Comparison of ENCODE assay signal across 8 cellular contexts in genomic region chr11:72102631-72102945, GRCh38. TPM values are rescaled to one million over a fixed set of nuclear protein-coding genes. Genes with fewer than 3 reads are reported as not detected.
DNase-seq lines count a peak whose midpoint lies in the region.

No MANE protein-coding gene starts in this region.

- H3K4me3 ChIP-seq in iPS-20b (ENCODE audit: low read length) = peak overlapping the region; percentile 94

- peaks cover 37% of the 10 kb centered on the region for H3K4me1 Mint-ChIP-seq in T-helper 1 cell treated with Interleukin-12 subunit alpha and Interleukin-12 subunit beta and Interleukin-4 antibody, amounts not matched to agents 30 μg/mL and 1 μg/mL, for 36 hours (ENCODE audit: low read depth)
- peaks cover 32% of the 10 kb centered on the region for H3K4me1 Mint-ChIP-seq in activated T-helper 2 cell treated with anti-CD3 and anti-CD28 coated beads, Interferon-gamma antibody, Interleukin-2, Interleukin-4, amounts not matched to agents 10 μg/mL and 5 μg/mL and 100 μg/mL, durations not matched to agents 14 hours and 24 hours and 36 hours (ENCODE audit: low read depth)

- no peak for DNase-seq in T-helper 1 cell
- no peak for DNase-seq in activated T-helper 2 cell treated with anti-CD3 and anti-CD28 coated beads, Interferon-gamma antibody, Interleukin-2, Interleukin-4, amounts not matched to agents 10 μg/mL and 5 μg/mL and 100 μg/mL, durations not matched to agents 14 hours and 24 hours and 36 hours (ENCODE audit: low spot score)
- DNase-seq in DMS53 treated with DMSO at 0.1 percent for 48 hours (lab: John Stamatoyannopoulos, UW; ENCODE audit: unreplicated experiment) = no peak
- no peak for DNase-seq in SK-N-DZ (ENCODE audit: low spot score)
- no peak for DNase-seq in COLO668 (lab: John Stamatoyannopoulos, UW; ENCODE audit: unreplicated experiment)

- H3K27ac ChIP-seq in iPS-20b (ENCODE audit: low read length) = peak overlapping the region; percentile 94
- H3K27ac ChIP-seq in temporal lobe (ENCODE audit: low read depth, low read length) = peak overlapping the region; percentile 69

- H3K4me1 ChIP-seq in iPS-20b (ENCODE audit: insufficient read depth, low read length) = peaks cover 9% of the 10 kb centered on the region

- H3K9me3 Mint-ChIP-seq in T-helper 1 cell treated with Interleukin-12 subunit alpha and Interleukin-12 subunit beta and Interleukin-4 antibody, amounts not matched to agents 30 μg/mL and 1 μg/mL, for 36 hours = no peaks in the 10 kb centered on the region
- H3K9me3 Mint-ChIP-seq in activated T-helper 2 cell treated with anti-CD3 and anti-CD28 coated beads, Interferon-gamma antibody, Interleukin-2, Interleukin-4, amounts not matched to agents 10 μg/mL and 5 μg/mL and 100 μg/mL, durations not matched to agents 14 hours and 24 hours and 36 hours = no peaks in the 10 kb centered on the region

- H3K27me3 Mint-ChIP-seq in T-helper 1 cell treated with Interleukin-12 subunit alpha and Interleukin-12 subunit beta and Interleukin-4 antibody, amounts not matched to agents 30 μg/mL and 1 μg/mL, for 36 hours (ENCODE audit: low read depth) = no peaks in the 10 kb centered on the region
- H3K27me3 Mint-ChIP-seq in activated T-helper 2 cell treated with anti-CD3 and anti-CD28 coated beads, Interferon-gamma antibody, Interleukin-2, Interleukin-4, amounts not matched to agents 10 μg/mL and 5 μg/mL and 100 μg/mL, durations not matched to agents 14 hours and 24 hours and 36 hours (ENCODE audit: low read depth) = no peaks in the 10 kb centered on the region

- H3K27ac Mint-ChIP-seq in T-helper 1 cell treated with Interleukin-12 subunit alpha and Interleukin-12 subunit beta and Interleukin-4 antibody, amounts not matched to agents 30 μg/mL and 1 μg/mL, for 36 hours = peak overlapping the region; percentile 89
- peak overlapping the region; percentile 96 for H3K27ac Mint-ChIP-seq in activated T-helper 2 cell treated with anti-CD3 and anti-CD28 coated beads, Interferon-gamma antibody, Interleukin-2, Interleukin-4, amounts not matched to agents 10 μg/mL and 5 μg/mL and 100 μg/mL, durations not matched to agents 14 hours and 24 hours and 36 hours

- H3K9me3 ChIP-seq in iPS-20b (ENCODE audit: insufficient read depth, low read depth, low read length) = no peaks in the 10 kb centered on the region

- peaks cover 23% of the 10 kb centered on the region for H3K36me3 Mint-ChIP-seq in T-helper 1 cell treated with Interleukin-12 subunit alpha and Interleukin-12 subunit beta and Interleukin-4 antibody, amounts not matched to agents 30 μg/mL and 1 μg/mL, for 36 hours (ENCODE audit: low read depth)
- H3K36me3 Mint-ChIP-seq in activated T-helper 2 cell treated with anti-CD3 and anti-CD28 coated beads, Interferon-gamma antibody, Interleukin-2, Interleukin-4, amounts not matched to agents 10 μg/mL and 5 μg/mL and 100 μg/mL, durations not matched to agents 14 hours and 24 hours and 36 hours (ENCODE audit: low read depth) = peaks cover 42% of the 10 kb centered on the region

- H3K36me3 ChIP-seq in iPS-20b (ENCODE audit: insufficient read depth, low read depth, low read length) = peaks cover 40% of the 10 kb centered on the region

- peak overlapping the region; percentile 100 for H3K9ac ChIP-seq in iPS-20b (ENCODE audit: low read depth, low read length)

- H3K4me3 Mint-ChIP-seq in T-helper 1 cell treated with Interleukin-12 subunit alpha and Interleukin-12 subunit beta and Interleukin-4 antibody, amounts not matched to agents 30 μg/mL and 1 μg/mL, for 36 hours = peak overlapping the region; percentile 96
- H3K4me3 Mint-ChIP-seq in activated T-helper 2 cell treated with anti-CD3 and anti-CD28 coated beads, Interferon-gamma antibody, Interleukin-2, Interleukin-4, amounts not matched to agents 10 μg/mL and 5 μg/mL and 100 μg/mL, durations not matched to agents 14 hours and 24 hours and 36 hours (ENCODE audit: low read depth) = peak overlapping the region; percentile 95

- intact Hi-C loops in activated T-helper 2 cell treated with anti-CD3 and anti-CD28 coated beads, Interferon-gamma antibody, Interleukin-2, Interleukin-4, amounts not matched to agents 10 μg/mL and 5 μg/mL and 100 μg/mL, durations not matched to agents 14 hours and 24 hours and 36 hours (cut with micrococcal nuclease) = loop anchor here (2.0 kb wide), 3 partner anchors 38 to 122 kb away; partner anchors contain the start of gene INPPL1

- no peaks in the 10 kb centered on the region for H3K27me3 ChIP-seq in iPS-20b (ENCODE audit: insufficient read depth, low read length)

RNA-seq across cellular contexts. Expression of gene LAMTOR1, which starts 0.5 kb away (rescaled TPM):
- total RNA-seq in activated T-helper 2 cell treated with anti-CD3 and anti-CD28 coated beads, Interferon-gamma antibody, Interleukin-2, Interleukin-4, amounts not matched to agents 10 μg/mL and 5 μg/mL and 100 μg/mL, durations not matched to agents 14 hours and 24 hours and 36 hours = 95.1 and 100 TPM in 2 replicates
- total RNA-seq in temporal lobe = 34.4 TPM
- polyA plus RNA-seq in SK-N-DZ (2014; cell fraction: cytosol; rRNA removed) = 76.1 and 80.5 TPM in 2 replicates
- polyA plus RNA-seq in SK-N-DZ (2014; cell fraction: nucleus; rRNA removed) = 28.6 and 49.4 TPM in 2 replicates

RNA-seq across cellular contexts. Expression of gene TOMT, which starts 3.1 kb away (rescaled TPM):
- total RNA-seq in activated T-helper 2 cell treated with anti-CD3 and anti-CD28 coated beads, Interferon-gamma antibody, Interleukin-2, Interleukin-4, amounts not matched to agents 10 μg/mL and 5 μg/mL and 100 μg/mL, durations not matched to agents 14 hours and 24 hours and 36 hours = 0.18 TPM in 1 of 2 replicates, not detected in the other
- total RNA-seq in temporal lobe = not detected
- polyA plus RNA-seq in SK-N-DZ (2014; cell fraction: cytosol; rRNA removed) = 0.18 TPM in 1 of 2 replicates, not detected in the other
- polyA plus RNA-seq in SK-N-DZ (2014; cell fraction: nucleus; rRNA removed) = 0.47 TPM in 1 of 2 replicates, not detected in the other

RNA-seq across cellular contexts. Expression of gene ANAPC15, which starts 9.9 kb away (rescaled TPM):
- total RNA-seq in activated T-helper 2 cell treated with anti-CD3 and anti-CD28 coated beads, Interferon-gamma antibody, Interleukin-2, Interleukin-4, amounts not matched to agents 10 μg/mL and 5 μg/mL and 100 μg/mL, durations not matched to agents 14 hours and 24 hours and 36 hours = 61.6 and 67.9 TPM in 2 replicates
- 12.5 TPM for total RNA-seq in temporal lobe
- 67.5 and 75.5 TPM in 2 replicates for polyA plus RNA-seq in SK-N-DZ (2014; cell fraction: cytosol; rRNA removed)
- 33.2 and 41.3 TPM in 2 replicates for polyA plus RNA-seq in SK-N-DZ (2014; cell fraction: nucleus; rRNA removed)

RNA-seq across cellular contexts. Expression of gene LRRC51, which starts 21.9 kb away (rescaled TPM):
- total RNA-seq in activated T-helper 2 cell treated with anti-CD3 and anti-CD28 coated beads, Interferon-gamma antibody, Interleukin-2, Interleukin-4, amounts not matched to agents 10 μg/mL and 5 μg/mL and 100 μg/mL, durations not matched to agents 14 hours and 24 hours and 36 hours = 7.9 and 9.2 TPM in 2 replicates
- total RNA-seq in temporal lobe = 5.7 TPM
- 15.5 and 17.4 TPM in 2 replicates for polyA plus RNA-seq in SK-N-DZ (2014; cell fraction: cytosol; rRNA removed)
- polyA plus RNA-seq in SK-N-DZ (2014; cell fraction: nucleus; rRNA removed) = 11.1 and 12.0 TPM in 2 replicates

RNA-seq across cellular contexts. Expression of gene NUMA1, which starts 22.2 kb away (rescaled TPM):
- total RNA-seq in activated T-helper 2 cell treated with anti-CD3 and anti-CD28 coated beads, Interferon-gamma antibody, Interleukin-2, Interleukin-4, amounts not matched to agents 10 μg/mL and 5 μg/mL and 100 μg/mL, durations not matched to agents 14 hours and 24 hours and 36 hours = 162 and 174 TPM in 2 replicates
- total RNA-seq in temporal lobe = 110 TPM
- 179 and 200 TPM in 2 replicates for polyA plus RNA-seq in SK-N-DZ (2014; cell fraction: cytosol; rRNA removed)
- polyA plus RNA-seq in SK-N-DZ (2014; cell fraction: nucleus; rRNA removed) = 399 and 537 TPM in 2 replicates
